ENCODE assay signal across 8 cellular contexts in the genomic region with DNA sequence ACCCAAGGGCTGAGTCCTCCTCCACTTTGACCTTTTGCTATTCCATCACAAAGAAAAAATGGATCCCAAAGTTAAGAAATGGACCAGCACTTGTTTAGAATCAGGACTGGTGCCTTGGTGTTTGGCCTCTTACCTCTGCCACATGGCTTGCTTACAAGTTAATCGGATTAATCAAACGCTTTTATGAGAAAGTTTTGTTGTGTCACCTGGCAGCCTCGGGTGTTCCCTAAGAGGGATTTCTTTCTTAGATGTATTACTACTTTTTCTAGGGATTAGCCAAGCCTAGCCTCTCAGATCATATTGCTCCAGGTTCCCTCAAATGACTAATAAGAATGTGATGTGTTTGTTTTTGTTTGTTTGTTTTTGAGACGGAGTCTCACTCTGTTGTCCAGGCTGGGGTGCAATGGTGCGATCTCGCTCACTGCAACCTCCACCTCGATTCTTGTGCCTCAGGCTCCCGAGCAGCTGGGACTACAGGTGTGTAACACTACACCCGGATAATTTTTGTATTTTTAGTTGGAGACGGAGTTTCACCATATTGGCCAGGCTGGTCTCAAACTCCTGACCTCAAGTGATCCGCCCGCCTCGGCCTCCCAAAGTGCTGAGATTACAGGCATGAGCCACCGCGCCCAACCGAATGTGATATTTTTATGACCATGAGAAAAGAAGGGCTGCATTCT. TPM values are rescaled to one million over a fixed set of nuclear protein-coding genes. Genes with fewer than 3 reads are reported as not detected.
DNase-seq lines count a peak whose midpoint lies in the region; ATAC-seq and TF ChIP-seq lines count a peak whose summit lies in the region.

No MANE protein-coding gene starts in this region.

- H3K27ac Mint-ChIP-seq in GM23338 = peak overlapping the region; percentile 98

- H3K4me1 Mint-ChIP-seq in GM23338 = peaks cover 22% of the 10 kb centered on the region

- H3K9me3 Mint-ChIP-seq in GM23338 = peaks cover 9% of the 10 kb centered on the region; the same call in 2 of the 3 replicates

- peak overlapping the region; percentile 89 for H3K27ac ChIP-seq in GM23338 (ENCODE audit: low read depth)
- H3K27ac ChIP-seq in SU-DHL-6 (ENCODE audit: low read depth, low read length) = peak overlapping the region; percentile 84

- H3K4me1 ChIP-seq in GM23338 (ENCODE audit: insufficient read depth) = peaks cover 28% of the 10 kb centered on the region

- H3K36me3 Mint-ChIP-seq in GM23338 (ENCODE audit: low read depth) = peaks cover 17% of the 10 kb centered on the region

- DNase-seq in GM23338 (ENCODE audit: low spot score) (no peak), fibroblast of pulmonary artery (ENCODE audit: low read depth) (no peak), retinal pigment epithelial cell (ENCODE audit: low read depth) (peak; percentile 84), amniotic stem cell (lab: John Stamatoyannopoulos, UW) (no peak), Kasumi-1 (lab: John Stamatoyannopoulos, UW) (no peak)

- ATAC-seq in GM23338 (no peak), GM21529 (IDR thresholded peaks at IDR 0.05; ENCODE audit: unreplicated experiment) (no peak), HG03469 (IDR thresholded peaks at IDR 0.05; ENCODE audit: unreplicated experiment) (no peak)

- H3K36me3 ChIP-seq in GM23338 (ENCODE audit: insufficient read depth) = peaks cover 3% of the 10 kb centered on the region; the same call in 1 of the 2 replicates
- peaks cover 13% of the 10 kb centered on the region for H3K36me3 ChIP-seq in SU-DHL-6 (ENCODE audit: low read length)

- H3K27me3 ChIP-seq in GM23338 (ENCODE audit: insufficient read depth) (no peaks in the 10 kb centered on the region), SU-DHL-6 (ENCODE audit: low read length) (no peaks in the 10 kb centered on the region)

- H3K4me3 Mint-ChIP-seq in GM23338 = peak overlapping the region; percentile 96

- H3F3A ChIP-seq in GM23338 (replicated peaks; ENCODE audit: low read depth) = 0 out of 2 replicates have a peak, but pooled peaks cover 12% of the 10 kb centered on the region
- H3F3A ChIP-seq in SU-DHL-6 (ENCODE audit: insufficient read depth) = peaks cover 53% of the 10 kb centered on the region

- H4K20me1 ChIP-seq in GM23338 (replicated peaks; ENCODE audit: insufficient read depth) (no peaks in the 10 kb centered on the region; the same call in 1 of the 2 replicates), SU-DHL-6 (ENCODE audit: low read depth, low read length) (no peaks in the 10 kb centered on the region)

- H3K27me3 Mint-ChIP-seq in GM23338 (ENCODE audit: insufficient read depth, low read depth, poor library complexity) = peaks cover 21% of the 10 kb centered on the region

- peak overlapping the region; percentile 94 for H3K4me2 ChIP-seq in GM23338
- peak overlapping the region; percentile 85 for H3K4me2 ChIP-seq in SU-DHL-6 (ENCODE audit: low read depth, low read length, poor library complexity, severe bottlenecking)

- TF ChIP-seq CTCF in GM23338 (conservative IDR thresholded peaks at IDR 0.05; ENCODE audit: low read depth in 2 of 2) (no peak), SU-DHL-6 (IDR thresholded peaks at IDR 0.05; ENCODE audit: insufficient read depth, low read length, poor library complexity, severe bottlenecking) (no peak), fibroblast of pulmonary artery (IDR thresholded peaks at IDR 0.05; ENCODE audit: low read length, missing control alignments) (no peak), retinal pigment epithelial cell (conservative IDR thresholded peaks at IDR 0.05; ENCODE audit: low read depth, low read length) (no peak)

- H2AFZ ChIP-seq in GM23338 (peak overlapping the region; percentile 89), SU-DHL-6 (ENCODE audit: low read depth, low read length, severe bottlenecking) (peak overlapping the region; percentile 94)

- H3K4me3 ChIP-seq in GM23338 (peak overlapping the region; percentile 89), SU-DHL-6 (ENCODE audit: insufficient read depth, low read length, poor library complexity, severe bottlenecking) (peak overlapping the region; percentile 97), fibroblast of pulmonary artery (replicated peaks; ENCODE audit: low read depth, low read length) (peak overlapping the region; percentile 88), retinal pigment epithelial cell (ENCODE audit: low read length) (peak overlapping the region; percentile 76)

- no peaks in the 10 kb centered on the region for H3K9me2 ChIP-seq in GM23338 (ENCODE audit: insufficient read depth)
- H3K9me2 ChIP-seq in SU-DHL-6 (replicated peaks; ENCODE audit: insufficient read depth, low read length) = no peaks in the 10 kb centered on the region

- no peaks in the 10 kb centered on the region for H3K9me3 ChIP-seq in SU-DHL-6 (ENCODE audit: insufficient read depth, low read length)

- H3K79me2 ChIP-seq in GM23338 (replicated peaks; ENCODE audit: insufficient read depth) (peaks cover 41% of the 10 kb centered on the region), SU-DHL-6 (ENCODE audit: insufficient read depth, low read length) (peaks cover 55% of the 10 kb centered on the region)

- H3K9ac ChIP-seq in SU-DHL-6 (ENCODE audit: low read length) = peak overlapping the region; percentile 95

TF ChIP-seq in GM23338, 12 proteins besides CTCF, POLR2A, EP300 and RAD21 (continues in another document):
- TF ChIP-seq, protein P1, sequence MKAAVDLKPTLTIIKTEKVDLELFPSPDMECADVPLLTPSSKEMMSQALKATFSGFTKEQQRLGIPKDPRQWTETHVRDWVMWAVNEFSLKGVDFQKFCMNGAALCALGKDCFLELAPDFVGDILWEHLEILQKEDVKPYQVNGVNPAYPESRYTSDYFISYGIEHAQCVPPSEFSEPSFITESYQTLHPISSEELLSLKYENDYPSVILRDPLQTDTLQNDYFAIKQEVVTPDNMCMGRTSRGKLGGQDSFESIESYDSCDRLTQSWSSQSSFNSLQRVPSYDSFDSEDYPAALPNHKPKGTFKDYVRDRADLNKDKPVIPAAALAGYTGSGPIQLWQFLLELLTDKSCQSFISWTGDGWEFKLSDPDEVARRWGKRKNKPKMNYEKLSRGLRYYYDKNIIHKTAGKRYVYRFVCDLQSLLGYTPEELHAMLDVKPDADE (IDR thresholded peaks at IDR 0.05) = no peak
- TF ChIP-seq, protein P2, sequence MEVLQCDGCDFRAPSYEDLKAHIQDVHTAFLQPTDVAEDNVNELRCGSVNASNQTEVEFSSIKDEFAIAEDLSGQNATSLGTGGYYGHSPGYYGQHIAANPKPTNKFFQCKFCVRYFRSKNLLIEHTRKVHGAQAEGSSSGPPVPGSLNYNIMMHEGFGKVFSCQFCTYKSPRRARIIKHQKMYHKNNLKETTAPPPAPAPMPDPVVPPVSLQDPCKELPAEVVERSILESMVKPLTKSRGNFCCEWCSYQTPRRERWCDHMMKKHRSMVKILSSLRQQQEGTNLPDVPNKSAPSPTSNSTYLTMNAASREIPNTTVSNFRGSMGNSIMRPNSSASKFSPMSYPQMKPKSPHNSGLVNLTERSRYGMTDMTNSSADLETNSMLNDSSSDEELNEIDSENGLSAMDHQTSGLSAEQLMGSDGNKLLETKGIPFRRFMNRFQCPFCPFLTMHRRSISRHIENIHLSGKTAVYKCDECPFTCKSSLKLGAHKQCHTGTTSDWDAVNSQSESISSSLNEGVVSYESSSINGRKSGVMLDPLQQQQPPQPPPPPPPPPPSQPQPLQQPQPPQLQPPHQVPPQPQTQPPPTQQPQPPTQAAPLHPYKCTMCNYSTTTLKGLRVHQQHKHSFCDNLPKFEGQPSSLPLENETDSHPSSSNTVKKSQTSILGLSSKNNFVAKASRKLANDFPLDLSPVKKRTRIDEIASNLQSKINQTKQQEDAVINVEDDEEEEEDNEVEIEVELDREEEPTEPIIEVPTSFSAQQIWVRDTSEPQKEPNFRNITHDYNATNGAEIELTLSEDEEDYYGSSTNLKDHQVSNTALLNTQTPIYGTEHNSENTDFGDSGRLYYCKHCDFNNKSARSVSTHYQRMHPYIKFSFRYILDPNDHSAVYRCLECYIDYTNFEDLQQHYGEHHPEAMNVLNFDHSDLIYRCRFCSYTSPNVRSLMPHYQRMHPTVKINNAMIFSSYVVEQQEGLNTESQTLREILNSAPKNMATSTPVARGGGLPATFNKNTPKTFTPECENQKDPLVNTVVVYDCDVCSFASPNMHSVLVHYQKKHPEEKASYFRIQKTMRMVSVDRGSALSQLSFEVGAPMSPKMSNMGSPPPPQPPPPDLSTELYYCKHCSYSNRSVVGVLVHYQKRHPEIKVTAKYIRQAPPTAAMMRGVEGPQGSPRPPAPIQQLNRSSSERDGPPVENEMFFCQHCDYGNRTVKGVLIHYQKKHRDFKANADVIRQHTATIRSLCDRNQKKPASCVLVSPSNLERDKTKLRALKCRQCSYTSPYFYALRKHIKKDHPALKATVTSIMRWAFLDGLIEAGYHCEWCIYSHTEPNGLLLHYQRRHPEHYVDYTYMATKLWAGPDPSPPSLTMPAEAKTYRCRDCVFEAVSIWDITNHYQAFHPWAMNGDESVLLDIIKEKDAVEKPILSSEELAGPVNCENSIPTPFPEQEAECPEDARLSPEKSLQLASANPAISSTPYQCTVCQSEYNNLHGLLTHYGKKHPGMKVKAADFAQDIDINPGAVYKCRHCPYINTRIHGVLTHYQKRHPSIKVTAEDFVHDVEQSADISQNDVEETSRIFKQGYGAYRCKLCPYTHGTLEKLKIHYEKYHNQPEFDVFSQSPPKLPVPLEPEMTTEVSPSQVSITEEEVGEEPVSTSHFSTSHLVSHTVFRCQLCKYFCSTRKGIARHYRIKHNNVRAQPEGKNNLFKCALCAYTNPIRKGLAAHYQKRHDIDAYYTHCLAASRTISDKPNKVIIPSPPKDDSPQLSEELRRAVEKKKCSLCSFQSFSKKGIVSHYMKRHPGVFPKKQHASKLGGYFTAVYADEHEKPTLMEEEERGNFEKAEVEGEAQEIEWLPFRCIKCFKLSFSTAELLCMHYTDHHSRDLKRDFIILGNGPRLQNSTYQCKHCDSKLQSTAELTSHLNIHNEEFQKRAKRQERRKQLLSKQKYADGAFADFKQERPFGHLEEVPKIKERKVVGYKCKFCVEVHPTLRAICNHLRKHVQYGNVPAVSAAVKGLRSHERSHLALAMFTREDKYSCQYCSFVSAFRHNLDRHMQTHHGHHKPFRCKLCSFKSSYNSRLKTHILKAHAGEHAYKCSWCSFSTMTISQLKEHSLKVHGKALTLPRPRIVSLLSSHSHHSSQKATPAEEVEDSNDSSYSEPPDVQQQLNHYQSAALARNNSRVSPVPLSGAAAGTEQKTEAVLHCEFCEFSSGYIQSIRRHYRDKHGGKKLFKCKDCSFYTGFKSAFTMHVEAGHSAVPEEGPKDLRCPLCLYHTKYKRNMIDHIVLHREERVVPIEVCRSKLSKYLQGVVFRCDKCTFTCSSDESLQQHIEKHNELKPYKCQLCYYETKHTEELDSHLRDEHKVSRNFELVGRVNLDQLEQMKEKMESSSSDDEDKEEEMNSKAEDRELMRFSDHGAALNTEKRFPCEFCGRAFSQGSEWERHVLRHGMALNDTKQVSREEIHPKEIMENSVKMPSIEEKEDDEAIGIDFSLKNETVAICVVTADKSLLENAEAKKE (CRISPR knock-in tag; IDR thresholded peaks at IDR 0.05) = no peak

RNA-seq across cellular contexts. Expression of a gene that starts 0.9 kb away (rescaled TPM):
- 76.5 and 91.4 TPM in 2 replicates for total RNA-seq in GM23338 (2014; rRNA removed; shearing (Covaris generic))
- polyA plus RNA-seq in GM23338 (2016; fragmentation: Nextera tagmentation; extraction: Ambion mirVana) = 26.2 and 35.3 TPM in 2 replicates

RNA-seq across cellular contexts. Expression of a gene that starts 39.0 kb away (rescaled TPM):
- 0.38 and 0.50 TPM in 2 replicates for total RNA-seq in GM23338 (2014; rRNA removed; shearing (Covaris generic))
- 0.09 and 0.13 TPM in 2 replicates for polyA plus RNA-seq in GM23338 (2016; fragmentation: Nextera tagmentation; extraction: Ambion mirVana)

RNA-seq across cellular contexts. Expression of a gene that starts 57.7 kb away (rescaled TPM):
- 25.7 and 28.9 TPM in 2 replicates for total RNA-seq in GM23338 (2014; rRNA removed; shearing (Covaris generic))
- polyA plus RNA-seq in GM23338 (2016; fragmentation: Nextera tagmentation; extraction: Ambion mirVana) = 28.5 and 29.1 TPM in 2 replicates
